Comparison of ENCODE assay signal across 14 cellular contexts in the genomic region with DNA sequence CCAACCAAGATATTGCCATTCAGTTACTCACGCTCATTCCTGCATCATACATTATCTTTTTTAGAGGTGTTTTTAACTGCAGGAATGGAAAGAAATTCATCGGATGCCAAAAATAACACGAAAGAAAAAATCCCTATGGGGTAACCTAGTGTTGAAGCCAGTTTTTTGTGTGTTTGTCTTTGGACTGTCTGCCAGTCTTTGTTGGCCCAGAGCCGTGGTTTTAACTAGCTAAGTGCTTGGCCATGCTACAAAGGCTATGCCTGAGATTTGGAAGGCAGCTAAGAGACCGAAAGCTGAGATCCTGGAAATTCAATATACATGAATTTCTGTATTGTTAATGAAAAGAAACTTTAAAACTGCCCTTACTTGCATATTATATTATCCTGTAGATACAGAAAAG.
"Had no signal": no experiment of that assay in that cellular context is flagged by ENCODE, and none has a peak within 500 bp of the region (broad histone marks: within the 10 kb centered on the region; RNA-seq: fewer than 3 reads in every experiment).

No MANE protein-coding gene starts in this region.

- DNase-seq: activated CD4-positive, alpha-beta memory T cell treated with anti-CD3 and anti-CD28 coated beads for 36 hours; activated effector memory CD4-positive, alpha-beta T cell treated with anti-CD3 and anti-CD28 coated beads, Interleukin-2, amount 50 U/mL, for 16 hours; activated T-cell treated with anti-CD3 and anti-CD28 coated beads, Interleukin-2, amount 50 U/mL, for 4 hours; amniotic stem cell; esophagus squamous epithelium; foreskin keratinocyte; left lung; mesenchymal stem cell; pancreas; T-helper 9 cell; tibial artery; uterus had no signal

- H3K4me3 ChIP-seq: esophagus squamous epithelium, left lung, pancreas, skin epidermis, tibial artery, uterus had no signal

- ATAC-seq: activated naive CD4-positive, alpha-beta T cell treated with anti-CD3 and anti-CD28 coated beads, Interleukin-2, amount 50 U/mL, for 72 hours; activated T-cell treated with anti-CD3 and anti-CD28 coated beads, Interleukin-2, amount 50 U/mL, for 4 hours; foreskin keratinocyte; left lung; pancreas had no signal
